Comparison of ENCODE assay signal across 30 cellular contexts in genomic region chr9:78725565-78725964, GRCh38.
"Had no signal": no experiment of that assay in that cellular context is flagged by ENCODE, and none has a peak within 500 bp of the region (broad histone marks: within the 10 kb centered on the region; RNA-seq: fewer than 3 reads in every experiment).

No MANE protein-coding gene starts in this region.

- H3K36me3 Mint-ChIP-seq: naive thymus-derived CD4-positive, alpha-beta T cell had no signal

- H3K4me1 ChIP-seq: gastroesophageal sphincter, pancreas, prostate gland, suprapubic skin, tibial artery, upper lobe of right lung had no signal

- H3K9me3 ChIP-seq: pancreas, prostate gland, suprapubic skin, tibial artery had no signal

- H3K4me2 ChIP-seq: hepatocyte, smooth muscle cell had no signal

- H3K4me3 Mint-ChIP-seq: activated CD4-positive, alpha-beta T cell treated with anti-CD3 and anti-CD28 coated beads, Interleukin-2, amount 10 ng/mL, durations not matched to agents 7 days and 5 days; activated CD8-positive, alpha-beta T cell treated with anti-CD3 and anti-CD28 coated beads for 36 hours; activated T-cell treated with anti-CD3 and anti-CD28 coated beads, Interleukin-2, amount 50 U/mL, for 4 hours; activated T-helper 17 cell treated with anti-CD3 and anti-CD28 coated beads, Interleukin-2, amount 50 U/mL, for 72 hours; effector memory CD8-positive, alpha-beta T cell; naive thymus-derived CD4-positive, alpha-beta T cell; neural crest cell had no signal

- DNase-seq: activated CD4-positive, alpha-beta T cell treated with anti-CD3 and anti-CD28 coated beads for 1 hour; activated CD4-positive, alpha-beta T cell treated with anti-CD3 and anti-CD28 coated beads, Interleukin-2, amount 10 ng/mL, durations not matched to agents 7 days and 5 days; activated CD8-positive, alpha-beta T cell treated with anti-CD3 and anti-CD28 coated beads for 36 hours; activated gamma-delta T cell treated with Interleukin-2 at 50 U/mL for 16 hours; activated naive CD4-positive, alpha-beta T cell treated with anti-CD3 and anti-CD28 coated beads, Interleukin-2, amount 50 U/mL, for 16 hours; activated T-cell treated with anti-CD3 and anti-CD28 coated beads, Interleukin-2, amount 50 U/mL, for 4 hours; amniotic stem cell; brain microvascular endothelial cell; dorsolateral prefrontal cortex; effector memory CD8-positive, alpha-beta T cell; erythroblast; left cardiac atrium; left ventricle myocardium superior; naive thymus-derived CD4-positive, alpha-beta T cell; nucleus accumbens; pancreas; stimulated activated CD4-positive, alpha-beta T cell treated with anti-CD3 and anti-CD28 coated beads, Interleukin-1b, Interleukin-23, amount 100 ng/mL, for 48 hours; stimulated activated CD4-positive, alpha-beta T cell treated with anti-CD3 and anti-CD28 coated beads, Interleukin-4, amount 100 ng/mL, for 4 hours; stimulated activated CD8-positive, alpha-beta memory T cell treated with anti-CD3 and anti-CD28 coated beads, Interleukin-4, amount 100 ng/mL, for 48 hours; stimulated activated naive CD4-positive, alpha-beta T cell; tibial artery; upper lobe of right lung had no signal

- H3K27me3 ChIP-seq: brain microvascular endothelial cell, gastroesophageal sphincter, hepatocyte, pancreas, suprapubic skin, tibial artery, upper lobe of right lung had no signal

- H3K27ac ChIP-seq: brain microvascular endothelial cell, coronary artery, dorsolateral prefrontal cortex, gastroesophageal sphincter, hepatocyte, pancreas, prostate gland, suprapubic skin, tibial artery, upper lobe of right lung had no signal

- H3K36me3 ChIP-seq: brain microvascular endothelial cell, gastroesophageal sphincter, pancreas, prostate gland, suprapubic skin, tibial artery, upper lobe of right lung had no signal

- H2AFZ ChIP-seq: hepatocyte had no signal

- H3K27ac Mint-ChIP-seq: activated CD4-positive, alpha-beta T cell treated with anti-CD3 and anti-CD28 coated beads, Interleukin-2, amount 10 ng/mL, durations not matched to agents 7 days and 5 days; activated CD8-positive, alpha-beta T cell treated with anti-CD3 and anti-CD28 coated beads for 36 hours; activated T-helper 17 cell treated with anti-CD3 and anti-CD28 coated beads, Interleukin-2, amount 50 U/mL, for 72 hours; effector memory CD8-positive, alpha-beta T cell; naive thymus-derived CD4-positive, alpha-beta T cell had no signal

- ATAC-seq: activated CD8-positive, alpha-beta T cell treated with anti-CD3 and anti-CD28 coated beads for 36 hours; activated T-cell treated with anti-CD3 and anti-CD28 coated beads, Interleukin-2, amount 50 U/mL, for 4 hours; activated T-helper 17 cell treated with anti-CD3 and anti-CD28 coated beads, Interleukin-2, amount 50 U/mL, for 72 hours; effector memory CD8-positive, alpha-beta T cell; gastroesophageal sphincter; left cardiac atrium; left ventricle myocardium superior; naive thymus-derived CD4-positive, alpha-beta T cell; pancreas; upper lobe of right lung had no signal

- H3K4me3 ChIP-seq: coronary artery, dorsolateral prefrontal cortex, gastroesophageal sphincter, hepatocyte, pancreas, prostate gland, smooth muscle cell, suprapubic skin, tibial artery, upper lobe of right lung had no signal

- H3K27me3 Mint-ChIP-seq: activated CD4-positive, alpha-beta T cell treated with anti-CD3 and anti-CD28 coated beads, Interleukin-2, amount 10 ng/mL, durations not matched to agents 7 days and 5 days; activated CD8-positive, alpha-beta T cell treated with anti-CD3 and anti-CD28 coated beads for 36 hours; activated T-helper 17 cell treated with anti-CD3 and anti-CD28 coated beads, Interleukin-2, amount 50 U/mL, for 72 hours; effector memory CD8-positive, alpha-beta T cell had no signal

- H3K79me2 ChIP-seq: hepatocyte had no signal

- H3K4me1 Mint-ChIP-seq: activated CD4-positive, alpha-beta T cell treated with anti-CD3 and anti-CD28 coated beads, Interleukin-2, amount 10 ng/mL, durations not matched to agents 7 days and 5 days; activated T-helper 17 cell treated with anti-CD3 and anti-CD28 coated beads, Interleukin-2, amount 50 U/mL, for 72 hours; naive thymus-derived CD4-positive, alpha-beta T cell; neural crest cell had no signal
